Comparison of ENCODE assay signal across 9 cellular contexts in the genomic region with DNA sequence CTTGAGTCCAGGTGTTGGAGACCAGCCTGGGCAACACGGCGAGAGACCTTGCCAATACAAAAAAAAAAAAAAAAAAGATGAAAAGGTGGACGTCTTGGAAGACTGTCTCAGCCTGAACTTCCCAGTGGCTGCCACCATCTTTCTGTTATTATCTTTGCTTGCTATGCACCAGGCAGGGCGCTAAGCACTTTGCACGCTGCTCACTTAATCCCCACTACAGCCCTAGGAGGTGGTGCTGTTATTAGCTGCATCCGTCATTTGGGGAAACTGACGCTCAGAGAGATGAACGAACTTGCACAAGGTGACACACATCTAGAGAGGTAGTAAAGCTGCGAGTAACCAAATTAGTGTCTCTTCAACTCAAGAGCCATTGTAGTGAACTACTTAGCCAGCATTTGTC. TPM values are rescaled to one million over a fixed set of nuclear protein-coding genes. Genes with fewer than 3 reads are reported as not detected.
DNase-seq lines count a peak whose midpoint lies in the region; ATAC-seq and TF ChIP-seq lines count a peak whose summit lies in the region.
"Had no signal": no experiment of that assay in that cellular context is flagged by ENCODE, and none has a peak within 500 bp of the region (broad histone marks: within the 10 kb centered on the region; RNA-seq: fewer than 3 reads in every experiment).

No MANE protein-coding gene starts in this region.

- no peak overlapping the region for H3K27ac Mint-ChIP-seq in activated naive CD4-positive, alpha-beta T cell treated with anti-CD3 and anti-CD28 coated beads, Interleukin-2, amount 50 U/mL, for 24 hours
- H3K27ac Mint-ChIP-seq in activated naive CD8-positive, alpha-beta T cell treated with anti-CD3 and anti-CD28 coated beads, Interleukin-2, amount 10 ng/mL, durations not matched to agents 7 days and 5 days, result no peak overlapping the region
- H3K27ac Mint-ChIP-seq in memory B cell, result no peak overlapping the region

- 65 to 66% methylated on average over 9 of the region's 9 CpGs for WGBS in testis, 2 donors
- WGBS in gastroesophageal sphincter (ENCODE audit: low coverage in 1 of 2), 2 donors, result 74 to 82% methylated on average over 4 to 9 of the region's 9 CpGs

- H3K9me3 ChIP-seq in testis (no peaks in the 10 kb centered on the region), gastroesophageal sphincter (no peaks in the 10 kb centered on the region)

- H3K36me3 ChIP-seq in testis (ENCODE audit: low read depth, missing control alignments) (no peaks in the 10 kb centered on the region), gastroesophageal sphincter (no peaks in the 10 kb centered on the region), H7 (replicated peaks; ENCODE audit: control insufficient read depth, insufficient read depth, low read length) (no peaks in the 10 kb centered on the region)
- H3K36me3 ChIP-seq: cardiac muscle cell had no signal

- TF ChIP-seq POLR2A in testis (IDR thresholded peaks at IDR 0.05), result no peak
- TF ChIP-seq POLR2A in gastroesophageal sphincter (IDR thresholded peaks at IDR 0.05), result no peak

- POLR2A ChIA-PET in activated naive CD8-positive, alpha-beta T cell treated with anti-CD3 and anti-CD28 coated beads, Interleukin-2, amount 10 ng/mL, durations not matched to agents 7 days and 5 days (lab: Charles Lee), result interaction anchor here (1.8 kb wide), 1 partner anchor 13 kb away, joined by 4 read pairs; no protein-coding TSS in a partner anchor

- H3K4me3 Mint-ChIP-seq in activated naive CD4-positive, alpha-beta T cell treated with anti-CD3 and anti-CD28 coated beads, Interleukin-2, amount 50 U/mL, for 24 hours, result peak overlapping the region; percentile 94
- peak overlapping the region; percentile 92 for H3K4me3 Mint-ChIP-seq in activated naive CD8-positive, alpha-beta T cell treated with anti-CD3 and anti-CD28 coated beads, Interleukin-2, amount 10 ng/mL, durations not matched to agents 7 days and 5 days
- peak overlapping the region; percentile 59 for H3K4me3 Mint-ChIP-seq in memory B cell

- intact Hi-C loops in testis (cut with DNase I; ENCODE audit: low total_unique reads), result no loop called here

- DNase-seq in activated naive CD4-positive, alpha-beta T cell (lab: John Stamatoyannopoulos, UW), result no peak
- DNase-seq in activated naive CD8-positive, alpha-beta T cell treated with anti-CD3 and anti-CD28 coated beads, Interleukin-2, amount 10 ng/mL, durations not matched to agents 7 days and 5 days, result no peak
- DNase-seq in memory B cell (ENCODE audit: low spot score in 2 of 2) (no peak), testis (no peak), H7 (no peak)

- H3K36me3 Mint-ChIP-seq in activated naive CD4-positive, alpha-beta T cell treated with anti-CD3 and anti-CD28 coated beads, Interleukin-2, amount 50 U/mL, for 24 hours, result no peaks in the 10 kb centered on the region
- peaks cover 8% of the 10 kb centered on the region for H3K36me3 Mint-ChIP-seq in activated naive CD8-positive, alpha-beta T cell treated with anti-CD3 and anti-CD28 coated beads, Interleukin-2, amount 10 ng/mL, durations not matched to agents 7 days and 5 days
- peaks cover 4% of the 10 kb centered on the region for H3K36me3 Mint-ChIP-seq in memory B cell

- peaks cover 15% of the 10 kb centered on the region for H3K4me1 Mint-ChIP-seq in activated naive CD4-positive, alpha-beta T cell treated with anti-CD3 and anti-CD28 coated beads, Interleukin-2, amount 50 U/mL, for 24 hours
- peaks cover 21% of the 10 kb centered on the region for H3K4me1 Mint-ChIP-seq in activated naive CD8-positive, alpha-beta T cell treated with anti-CD3 and anti-CD28 coated beads, Interleukin-2, amount 10 ng/mL, durations not matched to agents 7 days and 5 days
- H3K4me1 Mint-ChIP-seq in memory B cell, result peaks cover 25% of the 10 kb centered on the region

- H3K27ac ChIP-seq in testis, result no peak overlapping the region
- H3K27ac ChIP-seq in gastroesophageal sphincter, result peak overlapping the region in 2 of 4 donors; percentile 84 to 87

- peak overlapping the region; percentile 55 to 69 for H3K4me3 ChIP-seq in testis
- peak overlapping the region in 1 of 2 donors; percentile 74 for H3K4me3 ChIP-seq in gastroesophageal sphincter
- no peak overlapping the region; the same call in 1 of the 2 replicates for H3K4me3 ChIP-seq in H7 (ENCODE audit: insufficient read depth, low read depth, low read length)

- no peak for ATAC-seq in activated naive CD8-positive, alpha-beta T cell treated with anti-CD3 and anti-CD28 coated beads, Interleukin-2, amount 10 ng/mL, durations not matched to agents 7 days and 5 days (ENCODE audit: low read depth)
- ATAC-seq in memory B cell (ENCODE audit: low read depth) (no peak), gastroesophageal sphincter (no peak), HG03175 (IDR thresholded peaks at IDR 0.05; ENCODE audit: unreplicated experiment) (no peak)

- H3K4me1 ChIP-seq in testis (peaks cover 30% of the 10 kb centered on the region), gastroesophageal sphincter (peaks cover 0 to 38% (median 12%) of the 10 kb centered on the region in 3 donors)

- H3K27me3 ChIP-seq in testis (no peaks in the 10 kb centered on the region), gastroesophageal sphincter (peaks cover 3% of the 10 kb centered on the region), H7 (ENCODE audit: control insufficient read depth, insufficient read depth, low read length) (no peaks in the 10 kb centered on the region)
- H3K27me3 ChIP-seq: cardiac muscle cell had no signal

- H3K27me3 Mint-ChIP-seq in activated naive CD4-positive, alpha-beta T cell treated with anti-CD3 and anti-CD28 coated beads, Interleukin-2, amount 50 U/mL, for 24 hours, result peaks cover 2% of the 10 kb centered on the region
- no peaks in the 10 kb centered on the region for H3K27me3 Mint-ChIP-seq in activated naive CD8-positive, alpha-beta T cell treated with anti-CD3 and anti-CD28 coated beads, Interleukin-2, amount 10 ng/mL, durations not matched to agents 7 days and 5 days
- H3K27me3 Mint-ChIP-seq in memory B cell, result peaks cover 2% of the 10 kb centered on the region

- TF ChIP-seq EP300 in gastroesophageal sphincter (IDR thresholded peaks at IDR 0.05), result no peak

- no peak for TF ChIP-seq CTCF in testis (IDR thresholded peaks at IDR 0.05)
- no peak for TF ChIP-seq CTCF in gastroesophageal sphincter (IDR thresholded peaks at IDR 0.05)

- peaks cover 7% of the 10 kb centered on the region for H3K9me3 Mint-ChIP-seq in activated naive CD4-positive, alpha-beta T cell treated with anti-CD3 and anti-CD28 coated beads, Interleukin-2, amount 50 U/mL, for 24 hours
- H3K9me3 Mint-ChIP-seq in activated naive CD8-positive, alpha-beta T cell treated with anti-CD3 and anti-CD28 coated beads, Interleukin-2, amount 10 ng/mL, durations not matched to agents 7 days and 5 days, result peaks cover 4% of the 10 kb centered on the region
- H3K9me3 Mint-ChIP-seq in memory B cell, result no peaks in the 10 kb centered on the region

RNA-seq across cellular contexts. Expression of a gene that starts 0.7 kb away (rescaled TPM):
- total RNA-seq in activated naive CD8-positive, alpha-beta T cell treated with anti-CD3 and anti-CD28 coated beads, Interleukin-2, amount 10 ng/mL, durations not matched to agents 7 days and 5 days, result 1 to 10 TPM; 7.8 to 9.7 TPM
- total RNA-seq in testis (10 to 100 TPM; 67.5 to 84.3 TPM), gastroesophageal sphincter (10 to 100 TPM in 2 of 4 donors, 1 to 10 TPM in 2; 7.3 to 24.5 (median 11.8) TPM)
- polyA plus RNA-seq in testis (ENCODE audit: insufficient read depth, low read depth, low replicate concordance), result 34.3 TPM
- 4.8 and 5.8 TPM in 2 replicates for total RNA-seq in H7 (2014; rRNA removed; shearing (Covaris generic))
